ENCODE assay signal across 8 cellular contexts in the genomic region with DNA sequence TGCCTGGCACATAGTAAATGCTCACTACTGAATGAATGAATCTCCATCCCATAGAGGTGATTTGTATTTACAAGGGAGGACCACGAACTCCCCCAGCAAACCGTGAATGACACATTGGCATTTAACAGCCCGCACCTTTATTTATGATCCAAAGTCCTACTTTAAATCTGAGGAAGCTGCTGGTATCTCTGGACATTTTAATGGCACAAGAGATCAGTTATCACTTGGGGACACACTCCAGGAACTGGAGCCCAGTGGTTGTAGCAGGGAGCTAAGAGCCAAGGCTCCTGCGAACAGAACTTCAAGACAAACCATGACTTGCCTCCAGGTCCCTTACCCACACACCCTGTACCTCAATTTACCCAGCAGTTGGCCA. TPM values are rescaled to one million over a fixed set of nuclear protein-coding genes. Genes with fewer than 3 reads are reported as not detected.
DNase-seq lines count a peak whose midpoint lies in the region; ATAC-seq, FAIRE-seq and TF ChIP-seq lines count a peak whose summit lies in the region.

No MANE protein-coding gene starts in this region.

- H3K36me3 Mint-ChIP-seq in CD4-positive, alpha-beta T cell (ENCODE audit: low read depth), result no peaks in the 10 kb centered on the region

- H3K9me3 Mint-ChIP-seq in CD4-positive, alpha-beta T cell, result no peaks in the 10 kb centered on the region

- H3K27me3 Mint-ChIP-seq in CD4-positive, alpha-beta T cell, result no peaks in the 10 kb centered on the region

- H2BK20ac ChIP-seq in H1 (ENCODE audit: low read length), result no peak overlapping the region

- no peak overlapping the region for H3K56ac ChIP-seq in H1 (replicated peaks; ENCODE audit: insufficient read length, low read depth, low read length)

- CTCF ChIA-PET in CD4-positive, alpha-beta T cell (lab: Charles Lee), result interaction anchor here (0.6 to 1.2 kb wide), 3 partner anchors 31 to 42 kb away, joined by 3 to 4 read pairs (median 4); a partner anchor contains a TSS
- CTCF ChIA-PET in H1 (lab: Charles Lee; ENCODE audit: partially characterized antibody), result no interaction called here

- H3K4me1 Mint-ChIP-seq in CD4-positive, alpha-beta T cell (ENCODE audit: low read depth), result peaks cover 36% of the 10 kb centered on the region

- FAIRE-seq in H1 (lab: Jason Lieb, UNC), result no peak

- no peak for TF ChIP-seq CTCF in CD4-positive, alpha-beta T cell (IDR thresholded peaks at IDR 0.05)
- TF ChIP-seq CTCF in OCI-LY3 (IDR thresholded peaks at IDR 0.05; ENCODE audit: low read depth, low read length) (no peak), H1 (IDR thresholded peaks at IDR 0.05; ENCODE audit: control extremely low read depth in 1 of 3, insufficient read depth in 1 of 3, low read depth in 1 of 3, low read length in 3 of 3) (no peak), neutrophil (IDR thresholded peaks at IDR 0.05) (no peak)

- H3K14ac ChIP-seq in H1 (ENCODE audit: insufficient read length), result no peak overlapping the region

- H3K23ac ChIP-seq in H1 (ENCODE audit: insufficient read length), result no peak overlapping the region

- TF ChIP-seq RAD21 in H1 (IDR thresholded peaks at IDR 0.05 in 1 of 2, conservative IDR thresholded peaks at IDR 0.05 in 1 of 2; ENCODE audit: low read depth in 2 of 2, low read length in 2 of 2), result no peak

- no peak overlapping the region for H2BK12ac ChIP-seq in H1 (ENCODE audit: low read depth, low read length)

- H3K4ac ChIP-seq in H1 (replicated peaks; ENCODE audit: insufficient read length, low read depth, low read length), result no peak overlapping the region

- H3K79me1 ChIP-seq in H1 (ENCODE audit: low read depth, low read length), result peaks cover 13% of the 10 kb centered on the region

- no peaks in the 10 kb centered on the region for H4K20me1 ChIP-seq in OCI-LY3 (ENCODE audit: insufficient read depth, low read length)
- peaks cover 0 to 2% of the 10 kb centered on the region in 2 experiments for H4K20me1 ChIP-seq in H1 (replicated peaks in 1 of 2; ENCODE audit: control insufficient read depth in 1 of 2, insufficient read depth in 2 of 2, low read length in 2 of 2)

- TF ChIP-seq EP300 in H1 (IDR thresholded peaks at IDR 0.05; ENCODE audit: borderline replicate concordance in 1 of 2, low read depth in 2 of 2, low read length in 2 of 2), result no peak

- POLR2A ChIA-PET in CD4-positive, alpha-beta T cell (lab: Charles Lee), result no interaction called here
- POLR2A ChIA-PET in H1 (lab: Charles Lee; ENCODE audit: partially characterized antibody), result interaction anchor here (1.2 kb wide), 1 partner anchor 35 kb away, joined by 6 read pairs; a partner anchor contains a TSS

- no peak overlapping the region for H2BK5ac ChIP-seq in H1 (ENCODE audit: low read depth, low read length)

- no peak overlapping the region for H4K5ac ChIP-seq in H1 (ENCODE audit: insufficient read length, low read depth, low read length)

- H3K4me3 ChIP-seq in OCI-LY3 (ENCODE audit: low read length) (peak overlapping the region; percentile 78), H1 (ENCODE audit: extremely low read depth in 1 of 4, insufficient read depth in 2 of 4, low read depth in 3 of 4, low read length in 4 of 4) (peak overlapping the region; percentile 76 to 99 (median 88); a peak in 7 of 8 replicates), neutrophil (ENCODE audit: low read depth in 1 of 2, low read length in 1 of 2) (peak overlapping the region; percentile 62 to 75)

- H2AFZ ChIP-seq in OCI-LY3 (ENCODE audit: low read depth, low read length), result 0 out of 2 replicates have a peak overlapping the region, but pooled peaks have one; percentile 30
- no peak overlapping the region for H2AFZ ChIP-seq in H1 (ENCODE audit: low read length)

- H3K36me3 ChIP-seq in OCI-LY3 (replicated peaks; ENCODE audit: low read depth, low read length) (no peaks in the 10 kb centered on the region), H1 (ENCODE audit: control insufficient read depth in 2 of 4, insufficient read depth in 4 of 4, low read length in 3 of 4) (no peaks in the 10 kb centered on the region), neutrophil (no peaks in the 10 kb centered on the region)

- intact Hi-C loops in CD4-positive, alpha-beta T cell (cut with DNase I, micrococcal nuclease), result loop anchor here in 1 of 2 experiments (1.0 kb wide), 1 partner anchor 371 kb away; no protein-coding TSS in a partner anchor

- H4K8ac ChIP-seq in H1 (ENCODE audit: extremely low read depth, insufficient read depth, low read length), result no peak overlapping the region

- no peak for ATAC-seq in CD4-positive, alpha-beta T cell (ENCODE audit: poor library complexity)
- ATAC-seq in activated CD4-positive, CD25-positive, alpha-beta regulatory T cell treated with anti-CD3 and anti-CD28 coated beads, Interleukin-2, amount 50 U/mL, for 24 hours, result no peak

- no peak overlapping the region for H2BK120ac ChIP-seq in H1 (replicated peaks; ENCODE audit: low read depth, low read length)

- H3K4me2 ChIP-seq in OCI-LY3 (ENCODE audit: low read length) (peak overlapping the region; percentile 96), H1 (ENCODE audit: insufficient read depth in 1 of 2, low read depth in 2 of 2, low read length in 2 of 2) (peak overlapping the region; percentile 90 to 92)

- no peak for TF ChIP-seq POLR2A in H1 (IDR thresholded peaks at IDR 0.05; ENCODE audit: control extremely low read depth in 1 of 2, low read depth in 2 of 2, low read length in 2 of 2)

- no peak for DNase-seq in CD4-positive, alpha-beta T cell
- no peak for DNase-seq in H1 (ENCODE audit: low read depth in 1 of 2, low spot score in 2 of 2)
- DNase-seq in NCI-H1436 treated with DMSO at 0.1 percent for 48 hours (lab: John Stamatoyannopoulos, UW), result no peak
- no peak for DNase-seq in NK-92 (lab: John Stamatoyannopoulos, UW; ENCODE audit: unreplicated experiment)
- no peak for DNase-seq in hippocampal formation (lab: John Stamatoyannopoulos, UW)

- H3K4me1 ChIP-seq in OCI-LY3 (ENCODE audit: low read length), result peaks cover 20% of the 10 kb centered on the region
- H3K4me1 ChIP-seq in H1 (replicated peaks in 1 of 4; ENCODE audit: control insufficient read depth in 3 of 4, insufficient read depth in 4 of 4, low read length in 3 of 4), result peaks cover 2 to 6% (median 4%) of the 10 kb centered on the region in 4 experiments; a peak in 4 of 7 replicates
- peaks cover 29 to 35% of the 10 kb centered on the region in 2 experiments for H3K4me1 ChIP-seq in neutrophil (ENCODE audit: control insufficient read depth in 1 of 2, insufficient read depth in 1 of 2, low read depth in 1 of 2, low read length in 1 of 2)

- peaks cover 6% of the 10 kb centered on the region for H3K23me2 ChIP-seq in H1 (ENCODE audit: low read depth, low read length)

- WGBS in H1 (ENCODE audit: extremely low coverage in 1 of 2, insufficient coverage in 1 of 2, insufficient read length in 1 of 2, insufficient replicate concordance in 2 of 2, low coverage in 1 of 2, low lambda C conversion rate in 2 of 2, missing lambda C conversion rate in 1 of 2), 2 experiments, result 87% methylated on average over 4 of the region's 4 CpGs; no CpG with 5 or more reads in 1 of the 2 experiments

- no peaks in the 10 kb centered on the region for H3K27me3 ChIP-seq in CD4-positive, alpha-beta T cell (ENCODE audit: control insufficient read depth, insufficient read depth, low read length)
- H3K27me3 ChIP-seq in OCI-LY3 (ENCODE audit: low read depth, low read length) (no peaks in the 10 kb centered on the region), H1 (replicated peaks in 1 of 4; ENCODE audit: control insufficient read depth in 3 of 4, extremely low read depth in 1 of 4, insufficient read depth in 3 of 4, low read length in 3 of 4) (no peaks in the 10 kb centered on the region), neutrophil (no peaks in the 10 kb centered on the region)

- no peak overlapping the region for H2AK5ac ChIP-seq in H1 (ENCODE audit: low read depth, low read length)

- H3K79me2 ChIP-seq in OCI-LY3 (ENCODE audit: low read length) (no peaks in the 10 kb centered on the region), H1 (ENCODE audit: control insufficient read depth in 1 of 2, insufficient read depth in 2 of 2, low read length in 2 of 2) (peaks cover 7 to 24% of the 10 kb centered on the region in 2 experiments; a peak in 2 of 4 replicates)

- peak overlapping the region; percentile 74 for H3K27ac Mint-ChIP-seq in CD4-positive, alpha-beta T cell

- H3K9me3 ChIP-seq in CD4-positive, alpha-beta T cell (ENCODE audit: control insufficient read depth, low read length), result no peaks in the 10 kb centered on the region
- no peaks in the 10 kb centered on the region for H3K9me3 ChIP-seq in OCI-LY3 (ENCODE audit: insufficient read depth, low read length)
- H3K9me3 ChIP-seq in H1 (ENCODE audit: insufficient read depth in 2 of 2, low read depth in 1 of 2, low read length in 1 of 2), result no peaks in the 10 kb centered on the region
- no peaks in the 10 kb centered on the region for H3K9me3 ChIP-seq in neutrophil

- H4K91ac ChIP-seq in H1 (replicated peaks; ENCODE audit: insufficient read length, low read length), result no peak overlapping the region

- peak overlapping the region; percentile 65; the same call in 1 of the 2 replicates for H3K9ac ChIP-seq in OCI-LY3 (ENCODE audit: low read length)
- H3K9ac ChIP-seq in H1 (replicated peaks in 1 of 4; ENCODE audit: extremely low read depth in 1 of 4, low read depth in 3 of 4, low read length in 3 of 4), result peak overlapping the region in 1 of 4 experiments; percentile 81; a peak in 3 of 7 replicates

- H3K4me3 Mint-ChIP-seq in CD4-positive, alpha-beta T cell, result peak overlapping the region; percentile 87

- no peak overlapping the region for H3K27ac ChIP-seq in CD4-positive, alpha-beta T cell (ENCODE audit: low read depth, low read length)
- H3K27ac ChIP-seq in OCI-LY3 (ENCODE audit: low read length), result no peak overlapping the region
- no peak overlapping the region for H3K27ac ChIP-seq in H1 (ENCODE audit: low read depth, low read length)
- H3K27ac ChIP-seq in neutrophil, result peak overlapping the region; percentile 89

- H2BK15ac ChIP-seq in H1 (ENCODE audit: low read length), result no peak overlapping the region

- no peak overlapping the region for H3K18ac ChIP-seq in H1 (ENCODE audit: extremely low read depth, low read length)

RNA-seq across cellular contexts. Expression of a gene that starts 1.2 kb away (rescaled TPM):
- total RNA-seq in CD4-positive, alpha-beta T cell, result 1 to 10 TPM; 6.6 to 6.8 TPM
- total RNA-seq in H1 (2021; fragmentation: NEBNext Ultra II Directional; extraction: Animal tissue kit (Norgen Biotek cat#: 25700)), result 46.6 and 49.5 TPM in 2 replicates
- polyA plus RNA-seq in H1 (2011; rRNA removed), result 40.9 and 48.8 TPM in 2 replicates
- polyA plus RNA-seq in H1 (2011; cell fraction: cytosol; rRNA removed), result 50.8 TPM
- 37.8 TPM for polyA plus RNA-seq in H1 (2011; cell fraction: nucleus; rRNA removed)
- polyA plus RNA-seq in H1 (2012, experiment 1 of 2), result 29.8 to 63.7 TPM (median 56.8 TPM) in 4 replicates
- 31.9 TPM for polyA plus RNA-seq in H1 (2012, experiment 2 of 2)
- 27.0 TPM for polyA plus RNA-seq in H1 (2013, experiment 1 of 2)
- polyA plus RNA-seq in H1 (2013, experiment 2 of 2), result 29.6 TPM
- 21.0 and 32.7 TPM in 2 replicates for polyA minus RNA-seq in H1 (2011; rRNA and poly(A)+ RNA removed)
- 36.7 TPM for polyA minus RNA-seq in H1 (2011; cell fraction: cytosol; rRNA and poly(A)+ RNA removed)
- 18.3 TPM for polyA minus RNA-seq in H1 (2011; cell fraction: nucleus; rRNA and poly(A)+ RNA removed)

RNA-seq across cellular contexts. Expression of a gene that starts 34.4 kb away (rescaled TPM):
- 10 to 100 TPM; 16.0 to 18.1 TPM for total RNA-seq in CD4-positive, alpha-beta T cell
- 20.0 and 20.3 TPM in 2 replicates for total RNA-seq in H1 (2021; fragmentation: NEBNext Ultra II Directional; extraction: Animal tissue kit (Norgen Biotek cat#: 25700))
- polyA plus RNA-seq in H1 (2011; rRNA removed), result 2.2 and 4.8 TPM in 2 replicates
- 6.7 TPM for polyA plus RNA-seq in H1 (2011; cell fraction: cytosol; rRNA removed)
- 2.9 TPM for polyA plus RNA-seq in H1 (2011; cell fraction: nucleus; rRNA removed)
- polyA plus RNA-seq in H1 (2012, experiment 1 of 2), result 9.4 to 26.2 TPM (median 12.9 TPM) in 4 replicates
- 4.1 TPM for polyA plus RNA-seq in H1 (2012, experiment 2 of 2)
- polyA plus RNA-seq in H1 (2013, experiment 1 of 2), result 13.9 TPM
- polyA plus RNA-seq in H1 (2013, experiment 2 of 2), result 15.8 TPM
- polyA minus RNA-seq in H1 (2011; rRNA and poly(A)+ RNA removed), result 6.9 and 7.8 TPM in 2 replicates
- 3.5 TPM for polyA minus RNA-seq in H1 (2011; cell fraction: cytosol; rRNA and poly(A)+ RNA removed)
- polyA minus RNA-seq in H1 (2011; cell fraction: nucleus; rRNA and poly(A)+ RNA removed), result 8.0 TPM

RNA-seq across cellular contexts. Expression of a gene that starts 34.4 kb away (rescaled TPM):
- 1 to 10 TPM in 1 of 2 experiments, under 1 TPM in 1; 0.66 to 1.0 TPM for total RNA-seq in CD4-positive, alpha-beta T cell
- 2.0 and 2.5 TPM in 2 replicates for total RNA-seq in H1 (2021; fragmentation: NEBNext Ultra II Directional; extraction: Animal tissue kit (Norgen Biotek cat#: 25700))
- 1.8 and 2.0 TPM in 2 replicates for polyA plus RNA-seq in H1 (2011; rRNA removed)
- polyA plus RNA-seq in H1 (2011; cell fraction: cytosol; rRNA removed), result 2.9 TPM
- 1.3 TPM for polyA plus RNA-seq in H1 (2011; cell fraction: nucleus; rRNA removed)
- polyA plus RNA-seq in H1 (2012, experiment 1 of 2), result 2.7 to 4.7 TPM (median 3.3 TPM) in 4 replicates
- 0.47 TPM for polyA plus RNA-seq in H1 (2012, experiment 2 of 2)
- polyA plus RNA-seq in H1 (2013, experiment 1 of 2), result 2.5 TPM
- 2.0 TPM for polyA plus RNA-seq in H1 (2013, experiment 2 of 2)
- 3.0 and 4.8 TPM in 2 replicates for polyA minus RNA-seq in H1 (2011; rRNA and poly(A)+ RNA removed)
- polyA minus RNA-seq in H1 (2011; cell fraction: cytosol; rRNA and poly(A)+ RNA removed), result 1.3 TPM
- polyA minus RNA-seq in H1 (2011; cell fraction: nucleus; rRNA and poly(A)+ RNA removed), result 1.2 TPM
